ENCODE assay signal across 8 cellular contexts in genomic region chr20:25389858-25390537, GRCh38. TPM values are rescaled to one million over a fixed set of nuclear protein-coding genes. Genes with fewer than 3 reads are reported as not detected.
DNase-seq lines count a peak whose midpoint lies in the region; ATAC-seq and TF ChIP-seq lines count a peak whose summit lies in the region.

No MANE protein-coding gene starts in this region.

- intact Hi-C loops in left lung (cut with DNase I) = loop anchor here in 1 of 2 donors (10.0 kb wide), 1 partner anchor 95 kb away; no protein-coding TSS in a partner anchor

- H3K27me3 ChIP-seq in left lung = no peaks in the 10 kb centered on the region

- DNase-seq in D341Med (ENCODE audit: low spot score) (peak; percentile 77), HPDE6-E6E7 (ENCODE audit: extremely low spot score) (peak; percentile 17), T-helper 2 cell (peak in 4 of 5 experiments; percentile 2 to 35 (median 6)), left lung (peak; percentile 46 to 86), H4 (ENCODE audit: low spot score) (no peak)
- peak; percentile 10 for DNase-seq in central memory CD4-positive, alpha-beta T cell
- peak in 2 of 3 experiments; percentile 11 to 25 for DNase-seq in stimulated activated CD4-positive, alpha-beta T cell treated with anti-CD3 and anti-CD28 coated beads, TNF-alpha, amount 100 ng/mL, for 4 hours (ENCODE audit: low read depth in 3 of 3)

- H3K36me3 ChIP-seq in left lung = peaks cover 0 to 3% of the 10 kb centered on the region in 2 donors

- TF ChIP-seq CTCF in left lung (IDR thresholded peaks at IDR 0.05) = no peak

- H3K4me3 ChIP-seq in left lung = peak overlapping the region; percentile 65 to 86

- H3K9me3 ChIP-seq in left lung = no peaks in the 10 kb centered on the region

- peak overlapping the region; percentile 74 to 83 for H3K27ac ChIP-seq in left lung

- H3K4me1 ChIP-seq in left lung = peaks cover 0 to 20% of the 10 kb centered on the region in 2 donors

- ATAC-seq in GM21423 (IDR thresholded peaks at IDR 0.05; ENCODE audit: unreplicated experiment) (peak; percentile 23), left lung (peak; percentile 63)

RNA-seq across cellular contexts. Expression of gene ABHD12, which starts 0.6 kb away (rescaled TPM):
- 10 to 100 TPM; 52.1 to 57.8 TPM for total RNA-seq in left lung
- total RNA-seq in H4 (2014; rRNA removed; shearing (Covaris generic)) = 22.5 and 24.7 TPM in 2 replicates

RNA-seq across cellular contexts. Expression of gene GINS1, which starts 17.5 kb away (rescaled TPM):
- 1 to 10 TPM; 4.8 to 6.4 TPM for total RNA-seq in left lung
- 16.3 and 20.3 TPM in 2 replicates for total RNA-seq in H4 (2014; rRNA removed; shearing (Covaris generic))
